1 cellular context compared by ENCODE assay signal in the genomic region with DNA sequence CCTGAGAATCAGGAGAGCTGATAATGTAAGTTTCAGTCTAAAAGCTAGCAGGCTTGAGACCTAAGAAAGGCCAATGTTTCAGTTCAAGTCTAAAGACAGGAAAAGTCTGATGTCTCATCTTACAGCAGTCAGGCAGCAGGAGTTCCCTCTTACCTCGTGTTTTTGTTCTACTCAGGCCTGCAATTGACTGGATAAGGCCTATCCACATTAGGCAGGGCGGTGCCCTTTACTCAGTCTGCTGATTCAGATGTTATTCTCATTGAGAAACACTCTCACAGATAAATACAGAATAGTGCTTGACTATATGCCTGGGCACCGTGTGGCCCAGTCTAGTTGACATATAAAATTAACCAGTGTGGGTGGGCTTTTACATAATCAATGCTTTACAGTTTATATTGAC.
A peak's percentile ranks its signal among the peaks of the same experiment; 100 is the strongest.
TF ChIP-seq lines count a peak whose summit lies in the region.

No MANE protein-coding gene starts in this region.

TF ChIP-seq in K562, 482 proteins besides CTCF, POLR2A, EP300 and RAD21 (continued from another document and continues in another):
- TF ChIP-seq, protein P1, sequence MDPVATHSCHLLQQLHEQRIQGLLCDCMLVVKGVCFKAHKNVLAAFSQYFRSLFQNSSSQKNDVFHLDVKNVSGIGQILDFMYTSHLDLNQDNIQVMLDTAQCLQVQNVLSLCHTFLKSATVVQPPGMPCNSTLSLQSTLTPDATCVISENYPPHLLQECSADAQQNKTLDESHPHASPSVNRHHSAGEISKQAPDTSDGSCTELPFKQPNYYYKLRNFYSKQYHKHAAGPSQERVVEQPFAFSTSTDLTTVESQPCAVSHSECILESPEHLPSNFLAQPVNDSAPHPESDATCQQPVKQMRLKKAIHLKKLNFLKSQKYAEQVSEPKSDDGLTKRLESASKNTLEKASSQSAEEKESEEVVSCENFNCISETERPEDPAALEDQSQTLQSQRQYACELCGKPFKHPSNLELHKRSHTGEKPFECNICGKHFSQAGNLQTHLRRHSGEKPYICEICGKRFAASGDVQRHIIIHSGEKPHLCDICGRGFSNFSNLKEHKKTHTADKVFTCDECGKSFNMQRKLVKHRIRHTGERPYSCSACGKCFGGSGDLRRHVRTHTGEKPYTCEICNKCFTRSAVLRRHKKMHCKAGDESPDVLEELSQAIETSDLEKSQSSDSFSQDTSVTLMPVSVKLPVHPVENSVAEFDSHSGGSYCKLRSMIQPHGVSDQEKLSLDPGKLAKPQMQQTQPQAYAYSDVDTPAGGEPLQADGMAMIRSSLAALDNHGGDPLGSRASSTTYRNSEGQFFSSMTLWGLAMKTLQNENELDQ (CRISPR knock-in tag; IDR thresholded peaks at IDR 0.05; ENCODE audit: borderline replicate concordance): no peak
- TF ChIP-seq HMG20B (CRISPR knock-in tag; IDR thresholded peaks at IDR 0.05) (no peak), L3MBTL2 (IDR thresholded peaks at IDR 0.05) (no peak), NR2C1 (IDR thresholded peaks at IDR 0.05) (no peak), NR2C1 (tag; IDR thresholded peaks at IDR 0.05) (no peak), ZNF444 (CRISPR knock-in tag; IDR thresholded peaks at IDR 0.05) (no peak), ZBTB1 (CRISPR knock-in tag; IDR thresholded peaks at IDR 0.05; ENCODE audit: borderline replicate concordance, low read depth) (no peak), NR3C1 (CRISPR knock-in tag; IDR thresholded peaks at IDR 0.05) (no peak), ZBTB7A (IDR thresholded peaks at IDR 0.05; ENCODE audit: borderline replicate concordance, control insufficient read depth, low read depth, low read length) (no peak), CEBPB (tag; IDR thresholded peaks at IDR 0.05) (0 out of 2 replicates have a peak, but pooled peaks have one; percentile 10), MAFF (IDR thresholded peaks at IDR 0.05; ENCODE audit: low read length) (0 out of 2 replicates have a peak, but pooled peaks have one; percentile 7), ZNF124 (CRISPR knock-in tag; IDR thresholded peaks at IDR 0.05) (no peak), RBM25 (IDR thresholded peaks at IDR 0.05; ENCODE audit: low read depth, low read length, severe bottlenecking) (no peak), MYC (IDR thresholded peaks at IDR 0.05; ENCODE audit: low read depth, low read length) (no peak), MYC (CRISPR knock-in tag; IDR thresholded peaks at IDR 0.05; ENCODE audit: borderline replicate concordance, low read depth) (no peak), ZNF316 (IDR thresholded peaks at IDR 0.05) (peak; percentile 60; the same call in 1 of the 2 replicates), ZC3H8 (IDR thresholded peaks at IDR 0.05) (no peak), ZNF778 (CRISPR knock-in tag; IDR thresholded peaks at IDR 0.05) (no peak), HIVEP1 (CRISPR knock-in tag; IDR thresholded peaks at IDR 0.05) (no peak), HNRNPH1 (optimal IDR thresholded peaks at IDR 0.05; ENCODE audit: low read depth, low read length) (no peak), ZNF561 (CRISPR knock-in tag; conservative IDR thresholded peaks at IDR 0.05) (no peak), CCAR2 (IDR thresholded peaks at IDR 0.05; ENCODE audit: low read depth, low read length) (no peak), NR2C2 (CRISPR knock-in tag; IDR thresholded peaks at IDR 0.05) (no peak), NR2C2 (tag; IDR thresholded peaks at IDR 0.05) (no peak), ZNF77 (CRISPR knock-in tag; IDR thresholded peaks at IDR 0.05) (no peak), OTX1 (CRISPR knock-in tag; IDR thresholded peaks at IDR 0.05) (no peak), EHMT2 (IDR thresholded peaks at IDR 0.05) (0 out of 2 replicates have a peak, but pooled peaks have one; percentile 8), MTA2 (IDR thresholded peaks at IDR 0.05; ENCODE audit: low read depth) (no peak), BHLHE40 (IDR thresholded peaks at IDR 0.05; ENCODE audit: low read length) (no peak), ZFP1 (CRISPR knock-in tag; IDR thresholded peaks at IDR 0.05) (no peak), ILF3 (IDR thresholded peaks at IDR 0.05; ENCODE audit: borderline replicate concordance) (no peak), NFIX (CRISPR knock-in tag; IDR thresholded peaks at IDR 0.05; ENCODE audit: low read depth) (no peak), CBFA2T3 (IDR thresholded peaks at IDR 0.05) (peak; percentile 49)
- TF ChIP-seq, protein P2, sequence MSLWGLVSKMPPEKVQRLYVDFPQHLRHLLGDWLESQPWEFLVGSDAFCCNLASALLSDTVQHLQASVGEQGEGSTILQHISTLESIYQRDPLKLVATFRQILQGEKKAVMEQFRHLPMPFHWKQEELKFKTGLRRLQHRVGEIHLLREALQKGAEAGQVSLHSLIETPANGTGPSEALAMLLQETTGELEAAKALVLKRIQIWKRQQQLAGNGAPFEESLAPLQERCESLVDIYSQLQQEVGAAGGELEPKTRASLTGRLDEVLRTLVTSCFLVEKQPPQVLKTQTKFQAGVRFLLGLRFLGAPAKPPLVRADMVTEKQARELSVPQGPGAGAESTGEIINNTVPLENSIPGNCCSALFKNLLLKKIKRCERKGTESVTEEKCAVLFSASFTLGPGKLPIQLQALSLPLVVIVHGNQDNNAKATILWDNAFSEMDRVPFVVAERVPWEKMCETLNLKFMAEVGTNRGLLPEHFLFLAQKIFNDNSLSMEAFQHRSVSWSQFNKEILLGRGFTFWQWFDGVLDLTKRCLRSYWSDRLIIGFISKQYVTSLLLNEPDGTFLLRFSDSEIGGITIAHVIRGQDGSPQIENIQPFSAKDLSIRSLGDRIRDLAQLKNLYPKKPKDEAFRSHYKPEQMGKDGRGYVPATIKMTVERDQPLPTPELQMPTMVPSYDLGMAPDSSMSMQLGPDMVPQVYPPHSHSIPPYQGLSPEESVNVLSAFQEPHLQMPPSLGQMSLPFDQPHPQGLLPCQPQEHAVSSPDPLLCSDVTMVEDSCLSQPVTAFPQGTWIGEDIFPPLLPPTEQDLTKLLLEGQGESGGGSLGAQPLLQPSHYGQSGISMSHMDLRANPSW (CRISPR knock-in tag; IDR thresholded peaks at IDR 0.05): no peak
- TF ChIP-seq, protein P3, sequence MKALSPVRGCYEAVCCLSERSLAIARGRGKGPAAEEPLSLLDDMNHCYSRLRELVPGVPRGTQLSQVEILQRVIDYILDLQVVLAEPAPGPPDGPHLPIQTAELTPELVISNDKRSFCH (CRISPR knock-in tag; IDR thresholded peaks at IDR 0.05): no peak
- TF ChIP-seq, protein P3 (tag; IDR thresholded peaks at IDR 0.05): no peak
- TF ChIP-seq, protein P4, sequence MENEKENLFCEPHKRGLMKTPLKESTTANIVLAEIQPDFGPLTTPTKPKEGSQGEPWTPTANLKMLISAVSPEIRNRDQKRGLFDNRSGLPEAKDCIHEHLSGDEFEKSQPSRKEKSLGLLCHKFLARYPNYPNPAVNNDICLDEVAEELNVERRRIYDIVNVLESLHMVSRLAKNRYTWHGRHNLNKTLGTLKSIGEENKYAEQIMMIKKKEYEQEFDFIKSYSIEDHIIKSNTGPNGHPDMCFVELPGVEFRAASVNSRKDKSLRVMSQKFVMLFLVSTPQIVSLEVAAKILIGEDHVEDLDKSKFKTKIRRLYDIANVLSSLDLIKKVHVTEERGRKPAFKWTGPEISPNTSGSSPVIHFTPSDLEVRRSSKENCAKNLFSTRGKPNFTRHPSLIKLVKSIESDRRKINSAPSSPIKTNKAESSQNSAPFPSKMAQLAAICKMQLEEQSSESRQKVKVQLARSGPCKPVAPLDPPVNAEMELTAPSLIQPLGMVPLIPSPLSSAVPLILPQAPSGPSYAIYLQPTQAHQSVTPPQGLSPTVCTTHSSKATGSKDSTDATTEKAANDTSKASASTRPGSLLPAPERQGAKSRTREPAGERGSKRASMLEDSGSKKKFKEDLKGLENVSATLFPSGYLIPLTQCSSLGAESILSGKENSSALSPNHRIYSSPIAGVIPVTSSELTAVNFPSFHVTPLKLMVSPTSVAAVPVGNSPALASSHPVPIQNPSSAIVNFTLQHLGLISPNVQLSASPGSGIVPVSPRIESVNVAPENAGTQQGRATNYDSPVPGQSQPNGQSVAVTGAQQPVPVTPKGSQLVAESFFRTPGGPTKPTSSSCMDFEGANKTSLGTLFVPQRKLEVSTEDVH (IDR thresholded peaks at IDR 0.05; ENCODE audit: low read depth, partially characterized antibody): no peak
- TF ChIP-seq, protein P5, sequence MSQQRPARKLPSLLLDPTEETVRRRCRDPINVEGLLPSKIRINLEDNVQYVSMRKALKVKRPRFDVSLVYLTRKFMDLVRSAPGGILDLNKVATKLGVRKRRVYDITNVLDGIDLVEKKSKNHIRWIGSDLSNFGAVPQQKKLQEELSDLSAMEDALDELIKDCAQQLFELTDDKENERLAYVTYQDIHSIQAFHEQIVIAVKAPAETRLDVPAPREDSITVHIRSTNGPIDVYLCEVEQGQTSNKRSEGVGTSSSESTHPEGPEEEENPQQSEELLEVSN (IDR thresholded peaks at IDR 0.05; ENCODE audit: borderline replicate concordance in 1 of 2, extremely low read depth in 1 of 2, insufficient read depth in 1 of 2, insufficient read length in 1 of 2, low read depth in 1 of 2, low read length in 1 of 2, poor library complexity in 1 of 2, severe bottlenecking in 1 of 2): no peak
- TF ChIP-seq, protein P6, sequence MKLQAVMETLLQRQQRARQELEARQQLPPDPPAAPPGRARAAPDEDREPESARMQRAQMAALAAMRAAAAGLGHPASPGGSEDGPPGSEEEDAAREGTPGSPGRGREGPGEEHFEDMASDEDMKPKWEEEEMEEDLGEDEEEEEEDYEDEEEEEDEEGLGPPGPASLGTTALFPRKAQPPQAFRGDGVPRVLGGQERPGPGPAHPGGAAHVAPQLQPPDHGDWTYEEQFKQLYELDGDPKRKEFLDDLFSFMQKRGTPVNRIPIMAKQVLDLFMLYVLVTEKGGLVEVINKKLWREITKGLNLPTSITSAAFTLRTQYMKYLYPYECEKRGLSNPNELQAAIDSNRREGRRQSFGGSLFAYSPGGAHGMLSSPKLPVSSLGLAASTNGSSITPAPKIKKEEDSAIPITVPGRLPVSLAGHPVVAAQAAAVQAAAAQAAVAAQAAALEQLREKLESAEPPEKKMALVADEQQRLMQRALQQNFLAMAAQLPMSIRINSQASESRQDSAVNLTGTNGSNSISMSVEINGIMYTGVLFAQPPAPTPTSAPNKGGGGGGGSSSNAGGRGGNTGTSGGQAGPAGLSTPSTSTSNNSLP (IDR thresholded peaks at IDR 0.05; ENCODE audit: borderline replicate concordance, low read depth, low read length): no peak
- TF ChIP-seq, protein P7, sequence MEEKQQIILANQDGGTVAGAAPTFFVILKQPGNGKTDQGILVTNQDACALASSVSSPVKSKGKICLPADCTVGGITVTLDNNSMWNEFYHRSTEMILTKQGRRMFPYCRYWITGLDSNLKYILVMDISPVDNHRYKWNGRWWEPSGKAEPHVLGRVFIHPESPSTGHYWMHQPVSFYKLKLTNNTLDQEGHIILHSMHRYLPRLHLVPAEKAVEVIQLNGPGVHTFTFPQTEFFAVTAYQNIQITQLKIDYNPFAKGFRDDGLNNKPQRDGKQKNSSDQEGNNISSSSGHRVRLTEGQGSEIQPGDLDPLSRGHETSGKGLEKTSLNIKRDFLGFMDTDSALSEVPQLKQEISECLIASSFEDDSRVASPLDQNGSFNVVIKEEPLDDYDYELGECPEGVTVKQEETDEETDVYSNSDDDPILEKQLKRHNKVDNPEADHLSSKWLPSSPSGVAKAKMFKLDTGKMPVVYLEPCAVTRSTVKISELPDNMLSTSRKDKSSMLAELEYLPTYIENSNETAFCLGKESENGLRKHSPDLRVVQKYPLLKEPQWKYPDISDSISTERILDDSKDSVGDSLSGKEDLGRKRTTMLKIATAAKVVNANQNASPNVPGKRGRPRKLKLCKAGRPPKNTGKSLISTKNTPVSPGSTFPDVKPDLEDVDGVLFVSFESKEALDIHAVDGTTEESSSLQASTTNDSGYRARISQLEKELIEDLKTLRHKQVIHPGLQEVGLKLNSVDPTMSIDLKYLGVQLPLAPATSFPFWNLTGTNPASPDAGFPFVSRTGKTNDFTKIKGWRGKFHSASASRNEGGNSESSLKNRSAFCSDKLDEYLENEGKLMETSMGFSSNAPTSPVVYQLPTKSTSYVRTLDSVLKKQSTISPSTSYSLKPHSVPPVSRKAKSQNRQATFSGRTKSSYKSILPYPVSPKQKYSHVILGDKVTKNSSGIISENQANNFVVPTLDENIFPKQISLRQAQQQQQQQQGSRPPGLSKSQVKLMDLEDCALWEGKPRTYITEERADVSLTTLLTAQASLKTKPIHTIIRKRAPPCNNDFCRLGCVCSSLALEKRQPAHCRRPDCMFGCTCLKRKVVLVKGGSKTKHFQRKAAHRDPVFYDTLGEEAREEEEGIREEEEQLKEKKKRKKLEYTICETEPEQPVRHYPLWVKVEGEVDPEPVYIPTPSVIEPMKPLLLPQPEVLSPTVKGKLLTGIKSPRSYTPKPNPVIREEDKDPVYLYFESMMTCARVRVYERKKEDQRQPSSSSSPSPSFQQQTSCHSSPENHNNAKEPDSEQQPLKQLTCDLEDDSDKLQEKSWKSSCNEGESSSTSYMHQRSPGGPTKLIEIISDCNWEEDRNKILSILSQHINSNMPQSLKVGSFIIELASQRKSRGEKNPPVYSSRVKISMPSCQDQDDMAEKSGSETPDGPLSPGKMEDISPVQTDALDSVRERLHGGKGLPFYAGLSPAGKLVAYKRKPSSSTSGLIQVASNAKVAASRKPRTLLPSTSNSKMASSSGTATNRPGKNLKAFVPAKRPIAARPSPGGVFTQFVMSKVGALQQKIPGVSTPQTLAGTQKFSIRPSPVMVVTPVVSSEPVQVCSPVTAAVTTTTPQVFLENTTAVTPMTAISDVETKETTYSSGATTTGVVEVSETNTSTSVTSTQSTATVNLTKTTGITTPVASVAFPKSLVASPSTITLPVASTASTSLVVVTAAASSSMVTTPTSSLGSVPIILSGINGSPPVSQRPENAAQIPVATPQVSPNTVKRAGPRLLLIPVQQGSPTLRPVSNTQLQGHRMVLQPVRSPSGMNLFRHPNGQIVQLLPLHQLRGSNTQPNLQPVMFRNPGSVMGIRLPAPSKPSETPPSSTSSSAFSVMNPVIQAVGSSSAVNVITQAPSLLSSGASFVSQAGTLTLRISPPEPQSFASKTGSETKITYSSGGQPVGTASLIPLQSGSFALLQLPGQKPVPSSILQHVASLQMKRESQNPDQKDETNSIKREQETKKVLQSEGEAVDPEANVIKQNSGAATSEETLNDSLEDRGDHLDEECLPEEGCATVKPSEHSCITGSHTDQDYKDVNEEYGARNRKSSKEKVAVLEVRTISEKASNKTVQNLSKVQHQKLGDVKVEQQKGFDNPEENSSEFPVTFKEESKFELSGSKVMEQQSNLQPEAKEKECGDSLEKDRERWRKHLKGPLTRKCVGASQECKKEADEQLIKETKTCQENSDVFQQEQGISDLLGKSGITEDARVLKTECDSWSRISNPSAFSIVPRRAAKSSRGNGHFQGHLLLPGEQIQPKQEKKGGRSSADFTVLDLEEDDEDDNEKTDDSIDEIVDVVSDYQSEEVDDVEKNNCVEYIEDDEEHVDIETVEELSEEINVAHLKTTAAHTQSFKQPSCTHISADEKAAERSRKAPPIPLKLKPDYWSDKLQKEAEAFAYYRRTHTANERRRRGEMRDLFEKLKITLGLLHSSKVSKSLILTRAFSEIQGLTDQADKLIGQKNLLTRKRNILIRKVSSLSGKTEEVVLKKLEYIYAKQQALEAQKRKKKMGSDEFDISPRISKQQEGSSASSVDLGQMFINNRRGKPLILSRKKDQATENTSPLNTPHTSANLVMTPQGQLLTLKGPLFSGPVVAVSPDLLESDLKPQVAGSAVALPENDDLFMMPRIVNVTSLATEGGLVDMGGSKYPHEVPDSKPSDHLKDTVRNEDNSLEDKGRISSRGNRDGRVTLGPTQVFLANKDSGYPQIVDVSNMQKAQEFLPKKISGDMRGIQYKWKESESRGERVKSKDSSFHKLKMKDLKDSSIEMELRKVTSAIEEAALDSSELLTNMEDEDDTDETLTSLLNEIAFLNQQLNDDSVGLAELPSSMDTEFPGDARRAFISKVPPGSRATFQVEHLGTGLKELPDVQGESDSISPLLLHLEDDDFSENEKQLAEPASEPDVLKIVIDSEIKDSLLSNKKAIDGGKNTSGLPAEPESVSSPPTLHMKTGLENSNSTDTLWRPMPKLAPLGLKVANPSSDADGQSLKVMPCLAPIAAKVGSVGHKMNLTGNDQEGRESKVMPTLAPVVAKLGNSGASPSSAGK (IDR thresholded peaks at IDR 0.05): peak; percentile 42
